Comparison of ENCODE assay signal across 1 cellular context in genomic region chr3:69142090-69142489, GRCh38.
TF ChIP-seq lines count a peak whose summit lies in the region.

No MANE protein-coding gene starts in this region.

TF ChIP-seq in HepG2, 621 proteins besides CTCF, POLR2A, EP300 and RAD21:
- TF ChIP-seq ZFP41 (CRISPR knock-in tag; IDR thresholded peaks at IDR 0.05; ENCODE audit: borderline replicate concordance) (no peak), SAFB2 (CRISPR knock-in tag; IDR thresholded peaks at IDR 0.05; ENCODE audit: borderline replicate concordance, low read depth) (no peak), ZNF484 (CRISPR knock-in tag; IDR thresholded peaks at IDR 0.05; ENCODE audit: borderline replicate concordance, low read depth) (no peak), ZNF784 (CRISPR knock-in tag; IDR thresholded peaks at IDR 0.05; ENCODE audit: borderline replicate concordance) (no peak)
